In genomic region chr3:169394316-169394715, GRCh38 we compare ENCODE assay signal across 27 cellular contexts.
"Had no signal": no experiment of that assay in that cellular context is flagged by ENCODE, and none has a peak within 500 bp of the region (broad histone marks: within the 10 kb centered on the region; RNA-seq: fewer than 3 reads in every experiment).

No MANE protein-coding gene starts in this region.

- H3K36me3 ChIP-seq: left lung, lower lobe of right lung, right atrium auricular region, right lobe of liver, tibial nerve, uterus had no signal

- ATAC-seq: left colon; left lung; lower lobe of right lung; natural killer cell treated with Interleukin-12 subunit alpha and Interleukin-12 subunit beta and Interleukin-15 and Interleukin-18, amount 100 ng/mL, for 72 hours; right lobe of liver; stimulated activated memory B cell treated with anti-CD40 and anti-IgM and Interleukin-4, amounts not matched to agents 10 μg/mL and 1 μg/mL and 100 μg/mL, for 72 hours; stimulated activated naive CD8-positive, alpha-beta T cell treated with anti-CD3 and anti-CD28 coated beads, Interleukin-15, amount 100 ng/mL, for 72 hours had no signal

- H3K27me3 Mint-ChIP-seq: natural killer cell treated with Interleukin-12 subunit alpha and Interleukin-12 subunit beta and Interleukin-15 and Interleukin-18, amount 100 ng/mL, for 72 hours; progenitor cell of endocrine pancreas; stimulated activated memory B cell treated with anti-CD40 and anti-IgM and Interleukin-4, amounts not matched to agents 10 μg/mL and 1 μg/mL and 100 μg/mL, for 72 hours had no signal

- H3K27ac ChIP-seq: left lung, lower lobe of right lung, parathyroid adenoma, right atrium auricular region, right lobe of liver, tibial nerve, uterus had no signal

- H3K4me2 ChIP-seq: smooth muscle cell had no signal

- H3K4me1 Mint-ChIP-seq: naive B cell; stimulated activated memory B cell treated with anti-CD40 and anti-IgM and Interleukin-4, amounts not matched to agents 10 μg/mL and 1 μg/mL and 100 μg/mL, for 72 hours; stimulated activated naive CD8-positive, alpha-beta T cell treated with anti-CD3 and anti-CD28 coated beads, Interleukin-15, amount 100 ng/mL, for 72 hours had no signal

- DNase-seq: hypothalamus; immature natural killer cell; kidney; left colon; left lung; lower lobe of right lung; mammary epithelial cell; mesenchymal stem cell; naive B cell; nucleus accumbens; right lobe of liver; stimulated activated CD4-positive, alpha-beta T cell treated with anti-CD3 and anti-CD28 coated beads, Interleukin-1b, Interleukin-23, amount 100 ng/mL, for 48 hours; stimulated activated CD4-positive, alpha-beta T cell treated with anti-CD3 and anti-CD28 coated beads, Interleukin-2, amount 100 ng/mL, for 48 hours; stimulated activated CD4-positive, alpha-beta T cell treated with anti-CD3 and anti-CD28 coated beads, Interleukin-4, amount 100 ng/mL, for 4 hours; stimulated activated CD8-positive, alpha-beta memory T cell treated with anti-CD3 and anti-CD28 coated beads, Interleukin-4, amount 100 ng/mL, for 48 hours; stimulated activated naive CD4-positive, alpha-beta T cell treated with Interleukin-2 at 50 U/mL for 16 hours; stimulated activated naive CD8-positive, alpha-beta T cell treated with anti-CD3 and anti-CD28 coated beads, Interleukin-15, amount 100 ng/mL, for 72 hours; substantia nigra; uterus had no signal

- H3K79me2 ChIP-seq: parathyroid adenoma had no signal

- H3K9me3 Mint-ChIP-seq: natural killer cell treated with Interleukin-12 subunit alpha and Interleukin-12 subunit beta and Interleukin-15 and Interleukin-18, amount 100 ng/mL, for 72 hours; stimulated activated memory B cell treated with anti-CD40 and anti-IgM and Interleukin-4, amounts not matched to agents 10 μg/mL and 1 μg/mL and 100 μg/mL, for 72 hours; stimulated activated naive CD8-positive, alpha-beta T cell treated with anti-CD3 and anti-CD28 coated beads, Interleukin-15, amount 100 ng/mL, for 72 hours; type B pancreatic cell had no signal

- H3K9ac ChIP-seq: parathyroid adenoma had no signal

- H3K27ac Mint-ChIP-seq: immature natural killer cell; naive B cell; natural killer cell treated with Interleukin-12 subunit alpha and Interleukin-12 subunit beta and Interleukin-15 and Interleukin-18, amount 100 ng/mL, for 72 hours; progenitor cell of endocrine pancreas; stimulated activated memory B cell treated with anti-CD40 and anti-IgM and Interleukin-4, amounts not matched to agents 10 μg/mL and 1 μg/mL and 100 μg/mL, for 72 hours; stimulated activated naive CD8-positive, alpha-beta T cell treated with anti-CD3 and anti-CD28 coated beads, Interleukin-15, amount 100 ng/mL, for 72 hours; type B pancreatic cell had no signal

- H3K4me3 Mint-ChIP-seq: immature natural killer cell; naive B cell; natural killer cell treated with Interleukin-12 subunit alpha and Interleukin-12 subunit beta and Interleukin-15 and Interleukin-18, amount 100 ng/mL, for 72 hours; stimulated activated memory B cell treated with anti-CD40 and anti-IgM and Interleukin-4, amounts not matched to agents 10 μg/mL and 1 μg/mL and 100 μg/mL, for 72 hours; stimulated activated naive CD8-positive, alpha-beta T cell treated with anti-CD3 and anti-CD28 coated beads, Interleukin-15, amount 100 ng/mL, for 72 hours; type B pancreatic cell had no signal

- H2AFZ ChIP-seq: parathyroid adenoma had no signal

- H3K27me3 ChIP-seq: left lung, right atrium auricular region, right lobe of liver, tibial nerve, uterus had no signal

- H3K9me3 ChIP-seq: left lung, lower lobe of right lung, right atrium auricular region, right lobe of liver, tibial nerve, uterus had no signal

- H3K4me1 ChIP-seq: parathyroid adenoma, right lobe of liver, uterus had no signal

- H3K4me3 ChIP-seq: left lung, lower lobe of right lung, right atrium auricular region, right lobe of liver, smooth muscle cell, tibial nerve, uterus had no signal

- H3K36me3 Mint-ChIP-seq: immature natural killer cell; naive B cell; natural killer cell treated with Interleukin-12 subunit alpha and Interleukin-12 subunit beta and Interleukin-15 and Interleukin-18, amount 100 ng/mL, for 72 hours; stimulated activated memory B cell treated with anti-CD40 and anti-IgM and Interleukin-4, amounts not matched to agents 10 μg/mL and 1 μg/mL and 100 μg/mL, for 72 hours; type B pancreatic cell had no signal
